ENCODE assay signal across 7 cellular contexts in genomic region chr1:120142512-120143263, GRCh38. TPM values are rescaled to one million over a fixed set of nuclear protein-coding genes. Genes with fewer than 3 reads are reported as not detected.
A peak's percentile ranks its signal among the peaks of the same experiment; 100 is the strongest.
DNase-seq lines count a peak whose midpoint lies in the region; ATAC-seq and TF ChIP-seq lines count a peak whose summit lies in the region.
"Not testable (repeated sequence)": the region's sequence is repeated elsewhere in the genome, so short reads cannot be mapped to it uniquely, and the experiment has no call there.

No MANE protein-coding gene starts in this region.

- DNase-seq in LHCN-M2 (ENCODE audit: low read depth) (peak; percentile 97), right cardiac atrium (peak in 2 of 3 donors; percentile 32 to 45)
- not testable (repeated sequence) for DNase-seq in WTC11 (ENCODE audit: low spot score)
- DNase-seq in stimulated activated CD4-positive, alpha-beta T cell treated with anti-CD3 and anti-CD28 coated beads, Interleukin-15, amount 100 ng/mL, for 1 hour (ENCODE audit: low read depth in 1 of 2, low spot score in 1 of 2): peak; percentile 11 to 13

- H3K9me3 ChIP-seq in right cardiac atrium (ENCODE audit: control insufficient read depth, low read length): not testable (repeated sequence)

- not testable (repeated sequence) for H3K27ac ChIP-seq in right cardiac atrium (ENCODE audit: low read length)

- intact Hi-C loops in right cardiac atrium (cut with DNase I): not testable (repeated sequence)

- 55% methylated on average over 12 of the region's 14 CpGs for WGBS in right cardiac atrium

- TF ChIP-seq CTCF in WTC11 (IDR thresholded peaks at IDR 0.05): not testable (repeated sequence)

- not testable (repeated sequence) for H3K4me1 Mint-ChIP-seq in WTC11
- peaks cover 22% of the 10 kb centered on the region for H3K4me1 Mint-ChIP-seq in activated naive CD8-positive, alpha-beta T cell (ENCODE audit: low read depth)

- H3K9me3 Mint-ChIP-seq in WTC11; activated naive CD8-positive, alpha-beta T cell (ENCODE audit: low read depth): not testable (repeated sequence)

- peak; percentile 99 for ATAC-seq in GM18867 (IDR thresholded peaks at IDR 0.05; ENCODE audit: unreplicated experiment)
- ATAC-seq in HG02763 (IDR thresholded peaks at IDR 0.05; ENCODE audit: unreplicated experiment): peak; percentile 100
- peak; percentile 70 for ATAC-seq in WTC11
- ATAC-seq in right cardiac atrium: peak; percentile 52 to 68

- H3K4me3 Mint-ChIP-seq in WTC11: not testable (repeated sequence)
- peak overlapping the region; percentile 68 for H3K4me3 Mint-ChIP-seq in activated naive CD8-positive, alpha-beta T cell

- H3K27me3 Mint-ChIP-seq in WTC11 (ENCODE audit: low read depth): peaks cover 19% of the 10 kb centered on the region
- H3K27me3 Mint-ChIP-seq in activated naive CD8-positive, alpha-beta T cell: not testable (repeated sequence)

- not testable (repeated sequence) for H3K27ac Mint-ChIP-seq in WTC11
- peak overlapping the region; percentile 25 for H3K27ac Mint-ChIP-seq in activated naive CD8-positive, alpha-beta T cell

- not testable (repeated sequence) for H3K4me3 ChIP-seq in right cardiac atrium (ENCODE audit: low read length)

- POLR2A ChIA-PET in WTC11 (lab: Charles Lee): not testable (repeated sequence)

- H3K36me3 Mint-ChIP-seq in WTC11; activated naive CD8-positive, alpha-beta T cell: not testable (repeated sequence)

- CTCF ChIA-PET in WTC11 (lab: Charles Lee): not testable (repeated sequence)

- H3K4me1 ChIP-seq in right cardiac atrium (ENCODE audit: control insufficient read depth, insufficient read depth, low read length): not testable (repeated sequence)

- not testable (repeated sequence) for H3K27me3 ChIP-seq in right cardiac atrium (ENCODE audit: control insufficient read depth, insufficient read depth)

RNA-seq across cellular contexts. Expression of gene SEC22B, which starts 33.6 kb away (rescaled TPM):
- total RNA-seq in LHCN-M2 (2014; rRNA removed) (44.6 and 45.5 TPM in 2 replicates), WTC11 (2021) (9.5 to 11.5 TPM (median 9.9 TPM) in 3 replicates), right cardiac atrium (10 to 100 TPM; 16.4 to 23.6 (median 21.1) TPM)
- 32.4 TPM for polyA plus RNA-seq in LHCN-M2 (2012)
- polyA plus RNA-seq in right cardiac atrium: 14.9 TPM
